10 cellular contexts compared by ENCODE assay signal in genomic region chr1:158037876-158038359, GRCh38. TPM values are rescaled to one million over a fixed set of nuclear protein-coding genes. Genes with fewer than 3 reads are reported as not detected.
DNase-seq lines count a peak whose midpoint lies in the region; ATAC-seq, FAIRE-seq and TF ChIP-seq lines count a peak whose summit lies in the region.
"Had no signal": no experiment of that assay in that cellular context is flagged by ENCODE, and none has a peak within 500 bp of the region (broad histone marks: within the 10 kb centered on the region; RNA-seq: fewer than 3 reads in every experiment).

No MANE protein-coding gene starts in this region.

- intact Hi-C loops in aorta (cut with DNase I), result loop anchor here (2.0 to 5.0 kb wide), 2 partner anchors 45 to 49 kb away; partner anchors contain the start of gene KIRREL1 (in 1 of the 2)

- FAIRE-seq in keratinocyte (lab: Jason Lieb, UNC), result peak; percentile 68

- H3K4me1 ChIP-seq in keratinocyte (ENCODE audit: control insufficient read depth, extremely low read depth, insufficient read depth, low read length) (peaks cover 32% of the 10 kb centered on the region), aorta (ENCODE audit: control insufficient read depth in 1 of 2, insufficient read depth in 2 of 2, low read length in 2 of 2) (peaks cover 0 to 11% of the 10 kb centered on the region in 2 donors)

- H3K79me2 ChIP-seq in keratinocyte (ENCODE audit: control insufficient read depth, insufficient read depth, low read length), result peaks cover 84% of the 10 kb centered on the region

- dilution Hi-C loops in keratinocyte (cut with MboI; ENCODE audit: extremely low pct_ligation_motif_present, low sequenced_read_pairs), result no loop called here

- no peak overlapping the region for H3K4me3 ChIP-seq in keratinocyte (ENCODE audit: control insufficient read depth in 2 of 3, extremely low read depth in 1 of 3, insufficient read depth in 2 of 3, low read depth in 1 of 3, low read length in 3 of 3)
- no peak overlapping the region for H3K4me3 ChIP-seq in aorta (ENCODE audit: low read length in 2 of 2)

- H2AFZ ChIP-seq in keratinocyte (ENCODE audit: control insufficient read depth, low read length), result no peak overlapping the region

- no peak for ATAC-seq in stimulated activated naive CD8-positive, alpha-beta T cell treated with anti-CD3 and anti-CD28 coated beads, Interleukin-15, amount 100 ng/mL, for 72 hours
- ATAC-seq in stimulated activated naive CD8-positive, alpha-beta T cell treated with anti-CD3 and anti-CD28 coated beads, Interleukin-15, Interleukin-2, amounts not matched to agents 100 U/mL and 50 U/mL, for 24 hours, result no peak
- ATAC-seq in aorta (ENCODE audit: low FRiP score) (peak; percentile 26), HG03565 (IDR thresholded peaks at IDR 0.05; ENCODE audit: unreplicated experiment) (no peak)

- peaks cover 2% of the 10 kb centered on the region for H3K9me1 ChIP-seq in keratinocyte (ENCODE audit: control insufficient read depth, extremely low read depth, insufficient read depth, low read length)

- H3K4me3 Mint-ChIP-seq in stimulated activated naive CD8-positive, alpha-beta T cell treated with anti-CD3 and anti-CD28 coated beads, Interleukin-15, amount 100 ng/mL, for 72 hours, result no peak overlapping the region
- H3K4me3 Mint-ChIP-seq: activated B cell treated with CpG ODN at 0.5 μM for 24 hours had no signal

- DNase-seq in stimulated activated naive CD8-positive, alpha-beta T cell treated with anti-CD3 and anti-CD28 coated beads, Interleukin-15, amount 100 ng/mL, for 72 hours, result no peak
- no peak for DNase-seq in stimulated activated naive CD8-positive, alpha-beta T cell treated with anti-CD3 and anti-CD28 coated beads, Interleukin-15, Interleukin-2, amounts not matched to agents 100 U/mL and 50 U/mL, for 24 hours
- DNase-seq in amniotic stem cell (lab: John Stamatoyannopoulos, UW), result peak; percentile 29
- no peak for DNase-seq in keratinocyte (ENCODE audit: low read depth, low spot score)
- DNase-seq in aorta, result peak; percentile 77 to 83
- DNase-seq in NCI-H1436 treated with DMSO at 0.1 percent for 48 hours (lab: John Stamatoyannopoulos, UW), result no peak
- DNase-seq in SIG-M5 treated with dmso at 0.1 percent for 504 hours (lab: John Stamatoyannopoulos, UW; ENCODE audit: unreplicated experiment), result no peak
- DNase-seq: activated B cell treated with CpG ODN at 0.5 μM for 24 hours had no signal

- peaks cover 2% of the 10 kb centered on the region for H4K20me1 ChIP-seq in keratinocyte (ENCODE audit: control insufficient read depth, extremely low read depth, insufficient read depth, low read length)

- H3K27ac ChIP-seq in keratinocyte (ENCODE audit: control insufficient read depth, insufficient read depth, low read length), result peak overlapping the region; percentile 53
- H3K27ac ChIP-seq in aorta (ENCODE audit: low read depth in 1 of 2, low read length in 2 of 2), result no peak overlapping the region

- H3K27ac Mint-ChIP-seq in stimulated activated naive CD8-positive, alpha-beta T cell treated with anti-CD3 and anti-CD28 coated beads, Interleukin-15, amount 100 ng/mL, for 72 hours, result peak overlapping the region; percentile 19 to 27
- H3K27ac Mint-ChIP-seq: activated B cell treated with CpG ODN at 0.5 μM for 24 hours had no signal

- H3K9me3 ChIP-seq in keratinocyte (ENCODE audit: control insufficient read depth, low read depth, low read length) (no peaks in the 10 kb centered on the region), aorta (ENCODE audit: control insufficient read depth, low read length) (no peaks in the 10 kb centered on the region)

- H3K9ac ChIP-seq in keratinocyte (ENCODE audit: control insufficient read depth, extremely low read depth, insufficient read depth, low read length), result peak overlapping the region; percentile 19

- H3K9me3 Mint-ChIP-seq in stimulated activated naive CD8-positive, alpha-beta T cell treated with anti-CD3 and anti-CD28 coated beads, Interleukin-15, amount 100 ng/mL, for 72 hours, result no peaks in the 10 kb centered on the region
- H3K9me3 Mint-ChIP-seq: activated B cell treated with CpG ODN at 0.5 μM for 24 hours, CD14-positive monocyte had no signal

- H3K27me3 Mint-ChIP-seq in stimulated activated naive CD8-positive, alpha-beta T cell treated with anti-CD3 and anti-CD28 coated beads, Interleukin-15, amount 100 ng/mL, for 72 hours, result peaks cover 7% of the 10 kb centered on the region

- no peaks in the 10 kb centered on the region for H3K27me3 ChIP-seq in keratinocyte (ENCODE audit: control insufficient read depth, extremely low read depth, insufficient read depth, low read length)
- H3K27me3 ChIP-seq in aorta (ENCODE audit: control insufficient read depth in 1 of 2, insufficient read depth in 2 of 2, low read length in 1 of 2), result no peaks in the 10 kb centered on the region

- H3K36me3 ChIP-seq in keratinocyte (ENCODE audit: control insufficient read depth in 2 of 2, extremely low read depth in 1 of 2, insufficient read depth in 2 of 2, low read length in 2 of 2), result peaks cover 12 to 18% of the 10 kb centered on the region in 2 experiments
- no peaks in the 10 kb centered on the region for H3K36me3 ChIP-seq in aorta (ENCODE audit: control insufficient read depth in 1 of 2, insufficient read depth in 2 of 2, low read length in 1 of 2)

- no peaks in the 10 kb centered on the region for H3K4me1 Mint-ChIP-seq in stimulated activated naive CD8-positive, alpha-beta T cell treated with anti-CD3 and anti-CD28 coated beads, Interleukin-15, amount 100 ng/mL, for 72 hours
- H3K4me1 Mint-ChIP-seq: activated B cell treated with CpG ODN at 0.5 μM for 24 hours had no signal

- peak overlapping the region; percentile 2 for H3K4me2 ChIP-seq in keratinocyte (ENCODE audit: control insufficient read depth, extremely low read depth, insufficient read depth, low read depth, low read length)

- no peak for TF ChIP-seq CTCF in keratinocyte (optimal IDR thresholded peaks at IDR 0.05 in 1 of 3, IDR thresholded peaks at IDR 0.05 in 1 of 3, conservative IDR thresholded peaks at IDR 0.05 in 1 of 3; ENCODE audit: extremely low read depth in 1 of 3, insufficient read depth in 2 of 3, low read length in 3 of 3)

- WGBS in aorta, 2 donors, result 1 to 4% methylated on average over 9 of the region's 9 CpGs

RNA-seq across cellular contexts. Expression of gene KIRREL1, which starts 44.5 kb away (rescaled TPM):
- 18.3 to 29.8 TPM (median 19.7 TPM) in 3 replicates for polyA plus RNA-seq in keratinocyte
- 2.7 TPM for polyA plus RNA-seq in keratinocyte (2011; ENCODE audit: low read depth)
- polyA plus RNA-seq in keratinocyte (2011; cell fraction: cytosol; rRNA removed), result 11.1 and 14.7 TPM in 2 replicates
- 65.2 and 75.4 TPM in 2 replicates for polyA plus RNA-seq in keratinocyte (2011; cell fraction: nucleus; rRNA removed)
- 11.5 and 45.7 TPM in 2 replicates for polyA plus RNA-seq in keratinocyte (2012; ENCODE audit: low replicate concordance)
- polyA minus RNA-seq in keratinocyte, result 47.6 to 153 TPM (median 54.8 TPM) in 3 replicates
- 39.5 TPM for polyA minus RNA-seq in keratinocyte (2011; cell fraction: cytosol; rRNA and poly(A)+ RNA removed)
- 101 and 135 TPM in 2 replicates for polyA minus RNA-seq in keratinocyte (2011; cell fraction: nucleus; rRNA and poly(A)+ RNA removed)
- total RNA-seq in aorta, result 100 to 1,000 TPM in 1 of 2 donors, 10 to 100 TPM in 1; 96.7 to 102 TPM
- polyA plus RNA-seq in aorta, result 10 to 100 TPM; 15.3 to 41.5 TPM
- total RNA-seq: activated B cell treated with CpG ODN at 0.5 μM for 24 hours had no signal
- polyA plus RNA-seq: CD14-positive monocyte had no signal

Comparison
In these comparisons a context has a peak if more than half of its experiments do, and no peak if none do; other contexts are left out.
1. DNase-seq: peak in amniotic stem cell (single experiment) and aorta (2 of 2); none in stimulated activated naive CD8-positive, alpha-beta T cell treated with anti-CD3 and anti-CD28 coated beads, Interleukin-15, amount 100 ng/mL, for 72 hours (0 of 2), stimulated activated naive CD8-positive, alpha-beta T cell treated with anti-CD3 and anti-CD28 coated beads, Interleukin-15, Interleukin-2, amounts not matched to agents 100 U/mL and 50 U/mL, for 24 hours (single experiment), keratinocyte (single experiment), NCI-H1436 treated with DMSO at 0.1 percent for 48 hours (single experiment) and SIG-M5 treated with dmso at 0.1 percent for 504 hours (single experiment).